ENCODE assay signal across 18 cellular contexts in genomic region chr2:189570565-189570964, GRCh38. TPM values are rescaled to one million over a fixed set of nuclear protein-coding genes. Genes with fewer than 3 reads are reported as not detected.
DNase-seq lines count a peak whose midpoint lies in the region; ATAC-seq and TF ChIP-seq lines count a peak whose summit lies in the region.
"Had no signal": no experiment of that assay in that cellular context is flagged by ENCODE, and none has a peak within 500 bp of the region (broad histone marks: within the 10 kb centered on the region; RNA-seq: fewer than 3 reads in every experiment).

No MANE protein-coding gene starts in this region.

- no peak overlapping the region for H2AK5ac ChIP-seq in mesendoderm (ENCODE audit: low read length)

- POLR2A ChIA-PET in SK-N-SH (lab: Yijun Ruan, JAX), result no interaction called here

- H3K4me2 ChIP-seq in SK-N-SH, result peak overlapping the region; percentile 1; the same call in 1 of the 2 replicates
- no peak overlapping the region for H3K4me2 ChIP-seq in mesendoderm (ENCODE audit: low read length)
- H3K4me2 ChIP-seq: KMS-11 had no signal

- no peaks in the 10 kb centered on the region for H3K79me1 ChIP-seq in mesendoderm (ENCODE audit: low read length)

- H3K27ac ChIP-seq in SK-N-SH (ENCODE audit: low read depth in 2 of 2, low read length in 1 of 2) (peak overlapping the region in 1 of 2 experiments; percentile 69; a peak in 2 of 4 replicates), mesendoderm (ENCODE audit: low read depth, low read length) (no peak overlapping the region)
- H3K27ac ChIP-seq: KMS-11 had no signal

- H3K18ac ChIP-seq in mesendoderm (ENCODE audit: low read length), result no peak overlapping the region

- H3K4ac ChIP-seq in mesendoderm (ENCODE audit: low read depth, low read length), result no peak overlapping the region

- H3K4me1 ChIP-seq in SK-N-SH (ENCODE audit: control insufficient read depth in 1 of 2, insufficient read depth in 2 of 2, low read depth in 1 of 2, low read length in 1 of 2) (peaks cover 0 to 9% of the 10 kb centered on the region in 2 experiments; a peak in 2 of 4 replicates), mesendoderm (ENCODE audit: control insufficient read depth, low read depth, low read length) (no peaks in the 10 kb centered on the region)

- peaks cover 8% of the 10 kb centered on the region for H3F3A ChIP-seq in SK-N-SH (replicated peaks; ENCODE audit: insufficient read depth)

- H3K27me3 ChIP-seq in SK-N-SH (ENCODE audit: insufficient read depth) (no peaks in the 10 kb centered on the region), mesendoderm (ENCODE audit: insufficient read depth, low read length, poor library complexity) (peaks cover 5% of the 10 kb centered on the region)
- H3K27me3 ChIP-seq: left lung had no signal

- H2AFZ ChIP-seq in SK-N-SH (ENCODE audit: low read depth), result no peak overlapping the region

- H3K9me2 ChIP-seq in SK-N-SH, result no peaks in the 10 kb centered on the region

- no peak for ATAC-seq in HG02588 (IDR thresholded peaks at IDR 0.05; ENCODE audit: unreplicated experiment)
- ATAC-seq: HCT116, left lung had no signal

- H3K36me3 ChIP-seq in SK-N-SH (replicated peaks in 1 of 2; ENCODE audit: control insufficient read depth in 1 of 2, insufficient read depth in 2 of 2, low read length in 1 of 2), result peaks cover 3 to 38% of the 10 kb centered on the region in 2 experiments
- H3K36me3 ChIP-seq in mesendoderm (ENCODE audit: control insufficient read depth, insufficient read depth, low read length), result no peaks in the 10 kb centered on the region

- H3K23ac ChIP-seq in mesendoderm (ENCODE audit: low read length), result no peak overlapping the region

- CTCF ChIA-PET in SK-N-SH (lab: Yijun Ruan, JAX), result no interaction called here

- no peaks in the 10 kb centered on the region for H3K79me2 ChIP-seq in SK-N-SH (ENCODE audit: insufficient read depth)
- no peaks in the 10 kb centered on the region for H3K79me2 ChIP-seq in mesendoderm (ENCODE audit: control insufficient read depth, insufficient read depth, low read length)

- no peak overlapping the region for H4K5ac ChIP-seq in mesendoderm (ENCODE audit: low read length)

- no peaks in the 10 kb centered on the region for H4K20me1 ChIP-seq in SK-N-SH (ENCODE audit: insufficient read depth)

- no peaks in the 10 kb centered on the region for H3K9me3 ChIP-seq in SK-N-SH
- H3K9me3 ChIP-seq: left lung had no signal

- H3K56ac ChIP-seq in mesendoderm (ENCODE audit: low read length), result no peak overlapping the region

- H3K9ac ChIP-seq in SK-N-SH, result no peak overlapping the region
- H3K9ac ChIP-seq in mesendoderm (ENCODE audit: low read length), result no peak overlapping the region
- H3K9ac ChIP-seq: KMS-11 had no signal

- H2BK15ac ChIP-seq in mesendoderm (replicated peaks; ENCODE audit: low read depth), result no peak overlapping the region

- DNase-seq in GM03348 (ENCODE audit: low spot score) (peak; percentile 66), SK-N-SH (no peak), fibroblast of the aortic adventitia (ENCODE audit: low read depth) (peak; percentile 59), skeletal muscle cell (ENCODE audit: low read depth) (peak; percentile 67), NCI-H748 treated with DMSO at 0.1 percent for 48 hours (lab: John Stamatoyannopoulos, UW) (no peak), mesendoderm (no peak), NK-92 (lab: John Stamatoyannopoulos, UW; ENCODE audit: unreplicated experiment) (no peak)
- DNase-seq: activated CD4-positive, alpha-beta T cell treated with anti-CD3 and anti-CD28 coated beads, Interleukin-2, amount 10 ng/mL, durations not matched to agents 24 days and 14 days; activated effector memory CD4-positive, alpha-beta T cell treated with Interleukin-2 at 50 U/mL for 16 hours; CD8-positive, alpha-beta memory T cell; foreskin melanocyte; left lung; NCI-H2107; posterior cingulate gyrus; stimulated activated naive CD4-positive, alpha-beta T cell had no signal

- H3K4me3 ChIP-seq in SK-N-SH (ENCODE audit: low read depth in 2 of 2, low read length in 1 of 2) (no peak overlapping the region), fibroblast of the aortic adventitia (ENCODE audit: low read depth, low read length) (no peak overlapping the region), skeletal muscle cell (ENCODE audit: low read depth, low read length) (no peak overlapping the region), mesendoderm (ENCODE audit: low read length) (no peak overlapping the region)
- H3K4me3 ChIP-seq: left lung had no signal

- TF ChIP-seq RAD21 in SK-N-SH (IDR thresholded peaks at IDR 0.05; ENCODE audit: low read length), result no peak

- H4K8ac ChIP-seq in mesendoderm (ENCODE audit: low read depth, low read length), result no peak overlapping the region

- H2BK5ac ChIP-seq in mesendoderm (ENCODE audit: low read length), result no peak overlapping the region

- H2BK120ac ChIP-seq in mesendoderm (ENCODE audit: low read depth, low read length), result no peak overlapping the region

- no peak for TF ChIP-seq EP300 in SK-N-SH (IDR thresholded peaks at IDR 0.05; ENCODE audit: borderline replicate concordance in 1 of 2, low read depth in 1 of 2, low read length in 1 of 2)

- TF ChIP-seq CTCF in SK-N-SH (IDR thresholded peaks at IDR 0.05) (no peak), fibroblast of the aortic adventitia (IDR thresholded peaks at IDR 0.05; ENCODE audit: insufficient read depth, low read length) (no peak)

TF ChIP-seq in SK-N-SH, 30 proteins besides CTCF, POLR2A, EP300 and RAD21:
- TF ChIP-seq TCF12 (IDR thresholded peaks at IDR 0.05), result peak; percentile 55; the same call in 1 of the 2 replicates
- TF ChIP-seq TEAD4 (IDR thresholded peaks at IDR 0.05; ENCODE audit: borderline replicate concordance, insufficient read depth), result 0 out of 2 replicates have a peak, but pooled peaks have one; percentile 48
- no peak for TF ChIP-seq TAF1 (IDR thresholded peaks at IDR 0.05; ENCODE audit: borderline replicate concordance, low read depth, low read length)
- peak; percentile 48; the same call in 1 of the 2 replicates for TF ChIP-seq FOSL2 (IDR thresholded peaks at IDR 0.05; ENCODE audit: borderline replicate concordance, low read depth)
- TF ChIP-seq JUND (IDR thresholded peaks at IDR 0.05), result peak; percentile 32; the same call in 1 of the 2 replicates
- TF ChIP-seq, protein P1, sequence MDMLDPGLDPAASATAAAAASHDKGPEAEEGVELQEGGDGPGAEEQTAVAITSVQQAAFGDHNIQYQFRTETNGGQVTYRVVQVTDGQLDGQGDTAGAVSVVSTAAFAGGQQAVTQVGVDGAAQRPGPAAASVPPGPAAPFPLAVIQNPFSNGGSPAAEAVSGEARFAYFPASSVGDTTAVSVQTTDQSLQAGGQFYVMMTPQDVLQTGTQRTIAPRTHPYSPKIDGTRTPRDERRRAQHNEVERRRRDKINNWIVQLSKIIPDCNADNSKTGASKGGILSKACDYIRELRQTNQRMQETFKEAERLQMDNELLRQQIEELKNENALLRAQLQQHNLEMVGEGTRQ (IDR thresholded peaks at IDR 0.05; ENCODE audit: borderline replicate concordance, low read depth, low read length), result no peak
- TF ChIP-seq FOXJ3 (CRISPR knock-in tag; IDR thresholded peaks at IDR 0.05), result no peak
- TF ChIP-seq POLR2AphosphoS5 (IDR thresholded peaks at IDR 0.05; ENCODE audit: low read depth, low read length), result no peak
- TF ChIP-seq PBX3 (IDR thresholded peaks at IDR 0.05), result peak; percentile 77

RNA-seq across cellular contexts. Expression of gene SLC40A1, which starts 10.0 kb away (rescaled TPM):
- polyA plus RNA-seq in SK-N-SH (2012; rRNA removed), result 1.8 and 2.1 TPM in 2 replicates
- 3.1 and 3.4 TPM in 2 replicates for polyA plus RNA-seq in SK-N-SH (2012; cell fraction: cytosol; rRNA removed)
- polyA plus RNA-seq in SK-N-SH (2012; cell fraction: nucleus; rRNA removed), result 0.97 TPM in 2 replicates
- total RNA-seq in fibroblast of the aortic adventitia (ENCODE audit: low replicate concordance), result 19.7 and 306 TPM in 2 replicates
- 0.06 TPM for polyA plus RNA-seq in mesendoderm (2013, experiment 1 of 2)
- 0.08 TPM for polyA plus RNA-seq in mesendoderm (2013, experiment 2 of 2)

Comparison
In these comparisons a context has a peak if more than half of its experiments do, and no peak if none do; other contexts are left out.
1. DNase-seq: peak in GM03348 (single experiment), fibroblast of the aortic adventitia (single experiment) and skeletal muscle cell (single experiment); none in SK-N-SH (single experiment), NCI-H748 treated with DMSO at 0.1 percent for 48 hours (single experiment), mesendoderm (single experiment) and NK-92 (single experiment).